Comparison of ENCODE assay signal across 14 cellular contexts in the genomic region with DNA sequence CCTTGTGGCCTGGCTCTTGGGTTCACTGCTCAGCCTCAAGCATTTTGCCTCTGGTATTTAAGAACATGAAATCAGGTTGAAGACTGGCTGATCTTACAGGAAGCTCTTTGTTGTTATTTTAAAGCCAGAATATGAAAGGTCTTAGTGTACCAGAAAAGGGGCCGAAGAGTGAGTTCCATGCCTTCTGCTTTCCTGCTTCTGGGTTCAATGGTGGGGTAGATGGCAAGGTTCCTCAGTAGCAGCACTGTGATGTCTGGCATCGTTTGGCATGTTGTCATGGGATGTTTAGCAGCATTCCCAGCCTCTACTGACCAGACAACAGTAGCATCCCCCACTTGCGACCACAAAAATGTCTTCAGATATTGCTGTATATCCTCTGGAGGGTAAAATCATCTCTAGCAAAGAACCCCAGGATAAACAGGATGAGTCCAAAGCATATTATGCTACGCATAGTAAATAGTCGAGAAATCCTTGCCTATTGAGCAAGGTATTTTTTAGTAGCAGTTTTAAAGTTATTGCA. TPM values are rescaled to one million over a fixed set of nuclear protein-coding genes. Genes with fewer than 3 reads are reported as not detected.
DNase-seq lines count a peak whose midpoint lies in the region; ATAC-seq, FAIRE-seq and TF ChIP-seq lines count a peak whose summit lies in the region.
"Had no signal": no experiment of that assay in that cellular context is flagged by ENCODE, and none has a peak within 500 bp of the region (broad histone marks: within the 10 kb centered on the region; RNA-seq: fewer than 3 reads in every experiment).

No MANE protein-coding gene starts in this region.

- H3K9ac ChIP-seq in SK-N-MC (ENCODE audit: insufficient read length) (no peak overlapping the region), skeletal muscle tissue (ENCODE audit: low read depth in 1 of 3, low read length in 3 of 3) (peak overlapping the region in 2 of 3 donors; percentile 28 to 37)

- TF ChIP-seq CTCF in endothelial cell (IDR thresholded peaks at IDR 0.05; ENCODE audit: unreplicated experiment) (no peak), uterus (IDR thresholded peaks at IDR 0.05) (no peak)

- H3K9me3 Mint-ChIP-seq in activated CD8-positive, alpha-beta memory T cell treated with anti-CD3 and anti-CD28 coated beads, Interleukin-2, amount 10 ng/mL, durations not matched to agents 7 days and 5 days (ENCODE audit: low read depth): no peaks in the 10 kb centered on the region
- no peaks in the 10 kb centered on the region for H3K9me3 Mint-ChIP-seq in endothelial cell (ENCODE audit: unreplicated experiment)

- H3K27me3 Mint-ChIP-seq in activated CD8-positive, alpha-beta memory T cell treated with anti-CD3 and anti-CD28 coated beads, Interleukin-2, amount 10 ng/mL, durations not matched to agents 7 days and 5 days: no peaks in the 10 kb centered on the region
- peaks cover 13% of the 10 kb centered on the region for H3K27me3 Mint-ChIP-seq in endothelial cell (ENCODE audit: unreplicated experiment)

- intact Hi-C loops in uterus (cut with DNase I; ENCODE audit: low total_unique reads): no loop called here

- CTCF ChIA-PET in activated CD8-positive, alpha-beta memory T cell treated with anti-CD3 and anti-CD28 coated beads, Interleukin-2, amount 10 ng/mL, durations not matched to agents 7 days and 5 days (lab: Charles Lee): interaction anchor here (1.1 to 3.5 kb wide), 4 partner anchors 8 to 49 kb away, joined by 4 to 21 read pairs (median 8); a partner anchor contains a TSS

- peak overlapping the region; percentile 99; the same call in 1 of the 2 replicates for H3K4me3 ChIP-seq in SK-N-MC
- H3K4me3 ChIP-seq in skeletal muscle tissue (ENCODE audit: low read length in 3 of 3): no peak overlapping the region
- no peak overlapping the region for H3K4me3 ChIP-seq in uterus
- H3K4me3 ChIP-seq: HAP-1 had no signal

- no peak for FAIRE-seq in H54 (lab: Jason Lieb, UNC)

- TF ChIP-seq POLR2A in uterus (IDR thresholded peaks at IDR 0.05) (no peak), H54 (IDR thresholded peaks at IDR 0.05; ENCODE audit: low read depth, low read length) (no peak)

- H3K9me3 ChIP-seq in SK-N-MC (ENCODE audit: low read depth, low read length) (no peaks in the 10 kb centered on the region), skeletal muscle tissue (ENCODE audit: control insufficient read depth in 3 of 3, low read length in 3 of 3) (no peaks in the 10 kb centered on the region), uterus (no peaks in the 10 kb centered on the region)
- H3K9me3 ChIP-seq: gastrocnemius medialis, HAP-1, left lung, prostate gland had no signal

- DNase-seq in activated CD8-positive, alpha-beta memory T cell treated with anti-CD3 and anti-CD28 coated beads, Interleukin-2, amount 10 ng/mL, durations not matched to agents 7 days and 5 days: no peak
- no peak for DNase-seq in activated CD8-positive, alpha-beta memory T cell treated with anti-CD3 and anti-CD28 coated beads, Interleukin-2, amount 50 U/mL, for 4 hours
- DNase-seq in SK-N-MC (ENCODE audit: low read depth, low spot score): no peak
- no peak for DNase-seq in endothelial cell (ENCODE audit: low spot score)
- no peak for DNase-seq in uterus
- no peak for DNase-seq in H54 (ENCODE audit: insufficient read length, low spot score)
- DNase-seq: cerebellar nuclear complex, gastrocnemius medialis, left lung, NCI-H510A treated with DMSO at 0.1 percent for 48 hours had no signal

- peaks cover 17% of the 10 kb centered on the region for H3K36me3 Mint-ChIP-seq in activated CD8-positive, alpha-beta memory T cell treated with anti-CD3 and anti-CD28 coated beads, Interleukin-2, amount 10 ng/mL, durations not matched to agents 7 days and 5 days
- H3K36me3 Mint-ChIP-seq in endothelial cell (ENCODE audit: low read depth, unreplicated experiment): peaks cover 30% of the 10 kb centered on the region

- ATAC-seq in activated CD8-positive, alpha-beta memory T cell treated with anti-CD3 and anti-CD28 coated beads, Interleukin-2, amount 10 ng/mL, durations not matched to agents 7 days and 5 days: no peak
- ATAC-seq in HG03139 (IDR thresholded peaks at IDR 0.05; ENCODE audit: unreplicated experiment): no peak
- ATAC-seq: gastrocnemius medialis, left lung had no signal

- 0 out of 2 replicates have a peak, but pooled peaks cover 6% of the 10 kb centered on the region for H3K36me3 ChIP-seq in SK-N-MC (ENCODE audit: insufficient read depth, low read length)
- H3K36me3 ChIP-seq in skeletal muscle tissue (ENCODE audit: control insufficient read depth in 3 of 3, insufficient read depth in 3 of 3, low read length in 3 of 3): peaks cover 0 to 3% (median 0%) of the 10 kb centered on the region in 3 donors
- no peaks in the 10 kb centered on the region for H3K36me3 ChIP-seq in uterus
- H3K36me3 ChIP-seq: gastrocnemius medialis, left lung, prostate gland had no signal

- peaks cover 32 to 52% (median 33%) of the 10 kb centered on the region in 3 donors for H3K4me1 ChIP-seq in skeletal muscle tissue (ENCODE audit: control insufficient read depth in 3 of 3, insufficient read depth in 3 of 3, low read length in 3 of 3)
- H3K4me1 ChIP-seq in uterus: peaks cover 0 to 9% of the 10 kb centered on the region in 2 donors

- H3K27ac ChIP-seq in SK-N-MC (no peak overlapping the region), skeletal muscle tissue (ENCODE audit: low read depth, low read length) (no peak overlapping the region), uterus (no peak overlapping the region)
- H3K27ac ChIP-seq: left lung had no signal

- peak overlapping the region; percentile 89 for H3K4me3 Mint-ChIP-seq in activated CD8-positive, alpha-beta memory T cell treated with anti-CD3 and anti-CD28 coated beads, Interleukin-2, amount 10 ng/mL, durations not matched to agents 7 days and 5 days
- peak overlapping the region; percentile 98 for H3K4me3 Mint-ChIP-seq in endothelial cell (ENCODE audit: unreplicated experiment)

- no peaks in the 10 kb centered on the region for H3K27me3 ChIP-seq in skeletal muscle tissue (ENCODE audit: control insufficient read depth in 3 of 3, insufficient read depth in 3 of 3, low read length in 3 of 3)
- no peaks in the 10 kb centered on the region for H3K27me3 ChIP-seq in uterus
- H3K27me3 ChIP-seq: gastrocnemius medialis, left lung had no signal

- peaks cover 71% of the 10 kb centered on the region for H3K4me1 Mint-ChIP-seq in activated CD8-positive, alpha-beta memory T cell treated with anti-CD3 and anti-CD28 coated beads, Interleukin-2, amount 10 ng/mL, durations not matched to agents 7 days and 5 days
- H3K4me1 Mint-ChIP-seq in endothelial cell (ENCODE audit: unreplicated experiment): peaks cover 75% of the 10 kb centered on the region

- H3K27ac Mint-ChIP-seq in activated CD8-positive, alpha-beta memory T cell treated with anti-CD3 and anti-CD28 coated beads, Interleukin-2, amount 10 ng/mL, durations not matched to agents 7 days and 5 days: no peak overlapping the region
- H3K27ac Mint-ChIP-seq in endothelial cell (ENCODE audit: unreplicated experiment): no peak overlapping the region

RNA-seq across cellular contexts. Expression of a gene that starts 2.4 kb away (rescaled TPM):
- 10 to 100 TPM; 52.6 to 69.8 TPM for total RNA-seq in activated CD8-positive, alpha-beta memory T cell treated with anti-CD3 and anti-CD28 coated beads, Interleukin-2, amount 10 ng/mL, durations not matched to agents 7 days and 5 days
- 132 TPM for total RNA-seq in endothelial cell (ENCODE audit: unreplicated experiment)
- total RNA-seq in skeletal muscle tissue: 19.8 TPM
- total RNA-seq in uterus: 10 to 100 TPM; 10.6 to 46.5 (median 39.8) TPM

RNA-seq across cellular contexts. Expression of a gene that starts 3.1 kb away (rescaled TPM):
- 100 to 1,000 TPM; 123 to 143 TPM for total RNA-seq in activated CD8-positive, alpha-beta memory T cell treated with anti-CD3 and anti-CD28 coated beads, Interleukin-2, amount 10 ng/mL, durations not matched to agents 7 days and 5 days
- total RNA-seq in endothelial cell (ENCODE audit: unreplicated experiment) (25.4 TPM), skeletal muscle tissue (11.0 TPM), uterus (10 to 100 TPM in 2 of 4 donors, 1 to 10 TPM in 2; 6.4 to 27.1 (median 9.9) TPM)

RNA-seq across cellular contexts. Expression of a gene that starts 26.3 kb away (rescaled TPM):
- total RNA-seq in activated CD8-positive, alpha-beta memory T cell treated with anti-CD3 and anti-CD28 coated beads, Interleukin-2, amount 10 ng/mL, durations not matched to agents 7 days and 5 days: 10 to 100 TPM; 69.3 to 71.1 TPM
- total RNA-seq in endothelial cell (ENCODE audit: unreplicated experiment) (42.5 TPM), skeletal muscle tissue (31.3 TPM), uterus (100 to 1,000 TPM in 1 of 4 donors, 10 to 100 TPM in 3; 49.8 to 143 (median 53.6) TPM)

RNA-seq across cellular contexts. Expression of a gene that starts 26.5 kb away (rescaled TPM):
- 10 to 100 TPM; 29.4 to 31.6 TPM for total RNA-seq in activated CD8-positive, alpha-beta memory T cell treated with anti-CD3 and anti-CD28 coated beads, Interleukin-2, amount 10 ng/mL, durations not matched to agents 7 days and 5 days
- total RNA-seq in endothelial cell (ENCODE audit: unreplicated experiment) (33.5 TPM), skeletal muscle tissue (13.0 TPM), uterus (10 to 100 TPM; 16.5 to 26.5 (median 21.5) TPM)

RNA-seq across cellular contexts. Expression of a gene that starts 49.3 kb away (rescaled TPM):
- total RNA-seq in activated CD8-positive, alpha-beta memory T cell treated with anti-CD3 and anti-CD28 coated beads, Interleukin-2, amount 10 ng/mL, durations not matched to agents 7 days and 5 days: 1 to 10 TPM; 4.1 to 6.1 TPM
- 16.5 TPM for total RNA-seq in endothelial cell (ENCODE audit: unreplicated experiment)
- total RNA-seq in skeletal muscle tissue: not detected
- total RNA-seq in uterus: 1 to 10 TPM in 2 of 4 donors, not detected in 2; 1.4 to 7.2 TPM
- total RNA-seq: gastrocnemius medialis had no signal
